12 cellular contexts compared by ENCODE assay signal in the genomic region with DNA sequence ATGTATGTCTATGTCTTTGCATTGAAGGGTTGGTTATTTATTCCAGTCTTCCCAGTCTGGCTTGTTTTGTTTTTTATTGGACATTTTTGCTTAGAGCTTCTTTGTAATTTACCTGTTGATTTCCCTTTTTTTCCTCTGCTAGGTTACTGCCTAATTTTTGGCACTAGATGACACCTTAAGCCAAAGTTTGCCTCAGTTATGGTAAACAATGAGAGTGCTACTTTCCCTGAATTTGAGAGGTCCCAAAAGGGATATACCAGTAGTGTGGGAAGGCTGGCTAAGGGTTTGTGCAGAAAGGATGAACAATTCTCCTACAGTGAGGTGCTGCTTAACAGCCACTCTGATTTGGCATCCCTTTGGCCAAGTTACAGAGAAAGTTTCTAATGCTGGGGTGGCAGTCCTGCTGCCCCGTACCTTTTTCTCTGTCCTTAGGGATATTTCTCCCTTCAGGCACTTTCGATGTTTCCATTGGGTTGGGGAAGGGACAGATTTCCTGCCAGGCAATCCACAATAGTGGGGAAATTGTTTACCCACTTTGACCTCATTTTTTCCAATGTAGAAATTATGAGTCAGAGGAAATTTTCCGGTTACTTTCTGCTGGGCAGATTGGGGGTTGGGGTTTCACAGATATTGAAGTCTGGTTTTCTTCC.
A peak's percentile ranks its signal among the peaks of the same experiment; 100 is the strongest.
DNase-seq lines count a peak whose midpoint lies in the region; ATAC-seq and TF ChIP-seq lines count a peak whose summit lies in the region.
"Had no signal": no experiment of that assay in that cellular context is flagged by ENCODE, and none has a peak within 500 bp of the region (broad histone marks: within the 10 kb centered on the region; RNA-seq: fewer than 3 reads in every experiment).

No MANE protein-coding gene starts in this region.

- no peak overlapping the region for H3K4me3 ChIP-seq in fibroblast of pulmonary artery (replicated peaks; ENCODE audit: low read depth, low read length)

- no peaks in the 10 kb centered on the region for H3K4me1 Mint-ChIP-seq in natural killer cell
- H3K4me1 Mint-ChIP-seq: stimulated activated memory B cell treated with anti-CD40 and anti-IgM and Interleukin-4, amounts not matched to agents 10 μg/mL and 1 μg/mL and 100 μg/mL, for 72 hours had no signal

- peaks cover 8 to 10% of the 10 kb centered on the region in 2 donors for H3K9me3 Mint-ChIP-seq in natural killer cell

- TF ChIP-seq CTCF in fibroblast of pulmonary artery (IDR thresholded peaks at IDR 0.05; ENCODE audit: low read length, missing control alignments), result peak; percentile 32
- TF ChIP-seq CTCF in natural killer cell (IDR thresholded peaks at IDR 0.05), result no peak

- ATAC-seq in natural killer cell (no peak), HG03175 (IDR thresholded peaks at IDR 0.05; ENCODE audit: unreplicated experiment) (no peak), GM18909 (IDR thresholded peaks at IDR 0.05; ENCODE audit: poor library complexity, unreplicated experiment) (no peak)
- ATAC-seq: stimulated activated memory B cell treated with anti-CD40 and anti-IgM and Interleukin-4, amounts not matched to agents 10 μg/mL and 1 μg/mL and 100 μg/mL, for 72 hours had no signal

- DNase-seq in EH (ENCODE audit: low read depth) (peak; percentile 74), SK-MEL-5 (ENCODE audit: low read depth, low spot score) (peak; percentile 32), fibroblast of pulmonary artery (ENCODE audit: low read depth) (peak; percentile 82), renal cortical epithelial cell (ENCODE audit: low read depth) (peak; percentile 81), natural killer cell (no peak), GOT3 (lab: John Stamatoyannopoulos, UW) (no peak)
- DNase-seq: cerebellar nuclear complex, NCI-H1930 had no signal

- intact Hi-C loops in natural killer cell (cut with micrococcal nuclease), result no loop called here

- in situ Hi-C loops in SK-MEL-5 (cut with HindIII; ENCODE audit: low pct_unique_long_range_greater_than_20kb, low sequenced_read_pairs), result no loop called here

- peaks cover 7% of the 10 kb centered on the region for H3K36me3 Mint-ChIP-seq in natural killer cell
- H3K36me3 Mint-ChIP-seq: stimulated activated memory B cell treated with anti-CD40 and anti-IgM and Interleukin-4, amounts not matched to agents 10 μg/mL and 1 μg/mL and 100 μg/mL, for 72 hours had no signal

- no peak overlapping the region for H3K27ac Mint-ChIP-seq in natural killer cell
- H3K27ac Mint-ChIP-seq: nephron; stimulated activated memory B cell treated with anti-CD40 and anti-IgM and Interleukin-4, amounts not matched to agents 10 μg/mL and 1 μg/mL and 100 μg/mL, for 72 hours had no signal

- no peaks in the 10 kb centered on the region for H3K27me3 Mint-ChIP-seq in natural killer cell (ENCODE audit: low read depth in 2 of 2)
- H3K27me3 Mint-ChIP-seq: stimulated activated memory B cell treated with anti-CD40 and anti-IgM and Interleukin-4, amounts not matched to agents 10 μg/mL and 1 μg/mL and 100 μg/mL, for 72 hours had no signal

- no peak overlapping the region for H3K4me3 Mint-ChIP-seq in natural killer cell
- H3K4me3 Mint-ChIP-seq: nephron; stimulated activated memory B cell treated with anti-CD40 and anti-IgM and Interleukin-4, amounts not matched to agents 10 μg/mL and 1 μg/mL and 100 μg/mL, for 72 hours had no signal

Comparison
In these comparisons a context has a peak if more than half of its experiments do, and no peak if none do; other contexts are left out.
1. DNase-seq: peak in EH (single experiment), SK-MEL-5 (single experiment), fibroblast of pulmonary artery (single experiment) and renal cortical epithelial cell (single experiment); none in natural killer cell (single experiment) and GOT3 (single experiment).